In the genomic region with DNA sequence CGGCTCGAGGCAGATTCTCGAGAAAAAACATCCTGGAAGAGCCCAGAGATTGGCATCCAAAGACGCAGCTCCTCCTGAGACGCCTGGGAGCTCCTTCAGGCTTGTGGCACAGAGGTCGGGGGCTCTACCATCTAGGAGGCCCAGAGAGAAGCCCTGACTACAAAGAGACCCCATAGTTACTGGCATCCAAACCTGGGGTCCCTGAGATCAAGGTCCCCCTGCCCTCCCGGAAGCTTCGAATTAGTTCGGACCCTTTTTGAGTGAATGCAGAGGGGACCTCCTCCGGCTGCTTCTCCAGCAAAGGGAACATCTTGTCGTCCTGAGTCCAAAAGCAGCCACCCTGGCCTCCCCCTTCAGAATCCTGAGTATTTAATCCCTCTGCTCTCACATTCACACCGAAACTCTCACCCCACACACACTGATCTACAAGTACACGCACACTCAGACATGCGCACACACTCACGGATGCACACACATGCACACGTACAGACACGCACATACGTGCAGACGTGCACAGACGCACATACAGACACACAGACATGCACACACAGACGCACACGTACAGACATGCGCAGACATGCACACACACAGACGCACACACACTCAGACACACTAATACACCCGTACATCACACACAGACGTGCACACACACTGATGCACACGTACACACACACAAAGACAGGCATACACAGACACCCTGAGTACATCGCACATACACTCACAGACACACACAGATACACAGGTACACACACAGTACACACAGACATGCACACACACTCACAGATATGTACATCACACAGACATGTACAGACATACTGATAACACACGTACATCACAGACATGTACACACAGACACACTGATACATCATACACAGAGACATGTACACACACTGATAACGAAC, we compare ENCODE assay signal across 26 cellular contexts. TPM values are rescaled to one million over a fixed set of nuclear protein-coding genes. Genes with fewer than 3 reads are reported as not detected.
DNase-seq lines count a peak whose midpoint lies in the region; ATAC-seq, FAIRE-seq and TF ChIP-seq lines count a peak whose summit lies in the region.
"Had no signal": no experiment of that assay in that cellular context is flagged by ENCODE, and none has a peak within 500 bp of the region (broad histone marks: within the 10 kb centered on the region; RNA-seq: fewer than 3 reads in every experiment).

No MANE protein-coding gene starts in this region.

- TF ChIP-seq CTCF in HEK293 (tag by site-specific recombination; IDR thresholded peaks at IDR 0.05) (no peak), GM12878 (IDR thresholded peaks at IDR 0.05 in 2 of 3, conservative IDR thresholded peaks at IDR 0.05 in 1 of 3; ENCODE audit: control insufficient read depth in 2 of 3, extremely low read depth in 1 of 3, insufficient read depth in 1 of 3, low read depth in 3 of 3, low read length in 3 of 3) (no peak)

- in situ Hi-C loops in GM12878 (cut with MboI): no loop called here

- no peak overlapping the region for H2AFZ ChIP-seq in GM12878 (ENCODE audit: control insufficient read depth, low read depth, low read length)
- H2AFZ ChIP-seq in mesenchymal stem cell (ENCODE audit: low read depth, low read length): no peak overlapping the region
- H2AFZ ChIP-seq: PC-9 had no signal

- intact Hi-C loops in GM12878 (cut with micrococcal nuclease; ENCODE audit: unreplicated experiment): no loop called here

- no peak overlapping the region for H3K4ac ChIP-seq in mesenchymal stem cell (ENCODE audit: low read depth in 1 of 2, low read length in 2 of 2)

- H3K27me3 ChIP-seq in GM12878 (replicated peaks in 1 of 2; ENCODE audit: control insufficient read depth in 2 of 2, insufficient read depth in 2 of 2, low read length in 1 of 2) (no peaks in the 10 kb centered on the region), mesenchymal stem cell (ENCODE audit: control insufficient read depth in 1 of 2, insufficient read depth in 1 of 2, low read length in 2 of 2) (no peaks in the 10 kb centered on the region), skeletal muscle tissue (ENCODE audit: control insufficient read depth in 3 of 3, insufficient read depth in 3 of 3, low read length in 3 of 3) (no peaks in the 10 kb centered on the region)
- H3K27me3 ChIP-seq: BE2C, MG63 had no signal

- peak overlapping the region; percentile 0 for H4K91ac ChIP-seq in mesenchymal stem cell (ENCODE audit: low read length)

- no peak for TF ChIP-seq RAD21 in GM12878 (IDR thresholded peaks at IDR 0.05; ENCODE audit: insufficient read depth, low read depth, low read length)

- ATAC-seq in GM12878: no peak
- no peak for ATAC-seq in GM21576 (IDR thresholded peaks at IDR 0.05; ENCODE audit: unreplicated experiment)
- ATAC-seq in naive thymus-derived CD8-positive, alpha-beta T cell: no peak

- H3K14ac ChIP-seq in mesenchymal stem cell (ENCODE audit: low read length in 2 of 2): no peak overlapping the region

- no peak overlapping the region for H2BK12ac ChIP-seq in mesenchymal stem cell (ENCODE audit: low read length in 2 of 2)

- WGBS in GM12878 (ENCODE audit: insufficient coverage, insufficient replicate concordance, low lambda C conversion rate, missing lambda C conversion rate): 96% methylated on average over 30 of the region's 30 CpGs
- WGBS in mesenchymal stem cell: 97% methylated on average over 30 of the region's 30 CpGs

- H3K27ac ChIP-seq in HEK293 (ENCODE audit: extremely low read depth, low read depth, low read length): no peak overlapping the region
- no peak overlapping the region for H3K27ac ChIP-seq in GM12878 (ENCODE audit: control insufficient read depth, insufficient read depth)
- H3K27ac ChIP-seq in mesenchymal stem cell (ENCODE audit: low read length, poor library complexity, severe bottlenecking): no peak overlapping the region
- no peak overlapping the region for H3K27ac ChIP-seq in skeletal muscle tissue (ENCODE audit: low read depth, low read length)
- H3K27ac ChIP-seq: PC-9, SK-N-MC had no signal

- no peak overlapping the region for H3K23ac ChIP-seq in mesenchymal stem cell (ENCODE audit: low read length in 2 of 2)

- H3K79me2 ChIP-seq in GM12878 (ENCODE audit: control insufficient read depth, insufficient read depth, low read length): no peaks in the 10 kb centered on the region; the same call in 1 of the 2 replicates

- no peak overlapping the region for H2BK5ac ChIP-seq in mesenchymal stem cell (ENCODE audit: low read depth, low read length, poor library complexity, severe bottlenecking)

- H3K36me3 Mint-ChIP-seq in activated naive CD4-positive, alpha-beta T cell treated with anti-CD3 and anti-CD28 coated beads, Interleukin-2, amount 10 ng/mL, durations not matched to agents 7 days and 5 days: peaks cover 53% of the 10 kb centered on the region
- H3K36me3 Mint-ChIP-seq in naive thymus-derived CD8-positive, alpha-beta T cell: peaks cover 30 to 48% (median 46%) of the 10 kb centered on the region in 3 donors

- H3K36me3 ChIP-seq in HEK293 (ENCODE audit: control insufficient read depth in 2 of 2, insufficient read depth in 1 of 2, low read length in 2 of 2): peaks cover 0 to 59% of the 10 kb centered on the region in 2 experiments; a peak in 2 of 3 replicates
- peaks cover 0 to 2% of the 10 kb centered on the region in 2 experiments; a peak in 1 of 4 replicates for H3K36me3 ChIP-seq in GM12878 (ENCODE audit: control insufficient read depth in 2 of 2, insufficient read depth in 2 of 2, low read length in 1 of 2)
- H3K36me3 ChIP-seq in mesenchymal stem cell (ENCODE audit: control insufficient read depth in 1 of 2, insufficient read depth in 2 of 2, low read depth in 1 of 2, low read length in 2 of 2): peaks cover 62 to 77% of the 10 kb centered on the region in 2 experiments
- H3K36me3 ChIP-seq in skeletal muscle tissue (ENCODE audit: control insufficient read depth in 3 of 3, insufficient read depth in 3 of 3, low read length in 3 of 3): peaks cover 39 to 64% (median 43%) of the 10 kb centered on the region in 3 donors

- H2BK120ac ChIP-seq in mesenchymal stem cell (ENCODE audit: low read depth, low read length): no peak overlapping the region

- BruUV-seq in GM12878 (replicated peaks; lab: Mats Ljungman, UMichigan): no TSS peak

- H3K4me1 ChIP-seq in HEK293 (ENCODE audit: control insufficient read depth, insufficient read depth, low read length) (no peaks in the 10 kb centered on the region), GM12878 (ENCODE audit: control insufficient read depth, insufficient read depth, low read length) (no peaks in the 10 kb centered on the region), mesenchymal stem cell (ENCODE audit: control insufficient read depth, insufficient read depth, low read depth, low read length) (peaks cover 2% of the 10 kb centered on the region), skeletal muscle tissue (ENCODE audit: control insufficient read depth in 3 of 3, insufficient read depth in 3 of 3, low read length in 3 of 3) (peaks cover 7 to 9% (median 8%) of the 10 kb centered on the region in 3 donors)

- H3K4me2 ChIP-seq in GM12878 (ENCODE audit: control insufficient read depth, insufficient read depth) (no peak overlapping the region), mesenchymal stem cell (ENCODE audit: low read length, poor library complexity, severe bottlenecking) (no peak overlapping the region)
- H3K4me2 ChIP-seq: PC-9 had no signal

- no peak overlapping the region for H3K18ac ChIP-seq in mesenchymal stem cell (ENCODE audit: low read depth in 1 of 2, low read length in 2 of 2)

- no peak overlapping the region for H4K8ac ChIP-seq in mesenchymal stem cell (ENCODE audit: low read length)

- H3K27me3 Mint-ChIP-seq in activated naive CD4-positive, alpha-beta T cell treated with anti-CD3 and anti-CD28 coated beads, Interleukin-2, amount 10 ng/mL, durations not matched to agents 7 days and 5 days: no peaks in the 10 kb centered on the region
- H3K27me3 Mint-ChIP-seq in naive thymus-derived CD8-positive, alpha-beta T cell: no peaks in the 10 kb centered on the region
- H3K27me3 Mint-ChIP-seq: CD8-positive, alpha-beta memory T cell had no signal

- H2BK15ac ChIP-seq in mesenchymal stem cell (ENCODE audit: low read depth, poor library complexity, severe bottlenecking): no peak overlapping the region

- H3K4me1 Mint-ChIP-seq in activated naive CD4-positive, alpha-beta T cell treated with anti-CD3 and anti-CD28 coated beads, Interleukin-2, amount 10 ng/mL, durations not matched to agents 7 days and 5 days: peaks cover 10% of the 10 kb centered on the region
- H3K4me1 Mint-ChIP-seq in naive thymus-derived CD8-positive, alpha-beta T cell: peaks cover 16 to 23% (median 20%) of the 10 kb centered on the region in 4 donors

- POLR2A ChIA-PET in HEK293 (lab: Yijun Ruan, JAX) (no interaction called here), GM12878 (lab: Charles Lee) (no interaction called here)
- POLR2A ChIA-PET in naive thymus-derived CD8-positive, alpha-beta T cell (lab: Charles Lee): interaction anchor here (0.6 kb wide), 1 partner anchor 35 kb away, joined by 3 read pairs; no protein-coding TSS in a partner anchor

- no peak for FAIRE-seq in GM12878 (lab: Jason Lieb, UNC)
- FAIRE-seq: GM18507 had no signal

- CTCF ChIA-PET in HEK293 (lab: Yijun Ruan, JAX): interaction anchor here (0.5 to 1.1 kb wide), 2 partner anchors 32 to 154 kb away, joined by 3 read pairs; no protein-coding TSS in a partner anchor
- CTCF ChIA-PET in GM12878 (lab: Yijun Ruan, JAX): no interaction called here
- CTCF ChIA-PET in activated naive CD4-positive, alpha-beta T cell treated with anti-CD3 and anti-CD28 coated beads, Interleukin-2, amount 10 ng/mL, durations not matched to agents 7 days and 5 days (lab: Charles Lee): no interaction called here

- no peaks in the 10 kb centered on the region for H4K20me1 ChIP-seq in GM12878 (ENCODE audit: control insufficient read depth, insufficient read depth)

- H2AK5ac ChIP-seq in mesenchymal stem cell (ENCODE audit: low read length, severe bottlenecking): no peak overlapping the region

- H3K9ac ChIP-seq in GM12878 (ENCODE audit: control insufficient read depth, insufficient read depth, low read length): no peak overlapping the region
- H3K9ac ChIP-seq in mesenchymal stem cell (ENCODE audit: low read length): no peak overlapping the region
- no peak overlapping the region for H3K9ac ChIP-seq in skeletal muscle tissue (ENCODE audit: low read depth in 1 of 3, low read length in 3 of 3)

- TF ChIP-seq EP300 in GM12878 (IDR thresholded peaks at IDR 0.05; ENCODE audit: borderline replicate concordance in 1 of 2, control insufficient read depth in 1 of 2, low read depth in 2 of 2, low read length in 2 of 2): no peak

- no peak for TF ChIP-seq POLR2A in GM12878 (IDR thresholded peaks at IDR 0.05; ENCODE audit: low read depth, low read length)

- H3K9me3 Mint-ChIP-seq in activated naive CD4-positive, alpha-beta T cell treated with anti-CD3 and anti-CD28 coated beads, Interleukin-2, amount 10 ng/mL, durations not matched to agents 7 days and 5 days: peaks cover 52% of the 10 kb centered on the region
- H3K9me3 Mint-ChIP-seq in naive thymus-derived CD8-positive, alpha-beta T cell: peaks cover 0 to 50% (median 17%) of the 10 kb centered on the region in 9 donors

- no peak overlapping the region for H3K27ac Mint-ChIP-seq in activated naive CD4-positive, alpha-beta T cell treated with anti-CD3 and anti-CD28 coated beads, Interleukin-2, amount 10 ng/mL, durations not matched to agents 7 days and 5 days
- H3K27ac Mint-ChIP-seq in naive thymus-derived CD8-positive, alpha-beta T cell: no peak overlapping the region
- H3K27ac Mint-ChIP-seq: CD14-positive monocyte; CD8-positive, alpha-beta memory T cell had no signal

- H3K79me1 ChIP-seq in mesenchymal stem cell (replicated peaks; ENCODE audit: low read length, poor library complexity, severe bottlenecking): peaks cover 51% of the 10 kb centered on the region

- H3K4me3 ChIP-seq in HEK293 (ENCODE audit: low read depth, low read length) (no peak overlapping the region), GM12878 (no peak overlapping the region), mesenchymal stem cell (ENCODE audit: insufficient read depth in 1 of 2, low read depth in 1 of 2, low read length in 2 of 2) (peak overlapping the region in 1 of 2 experiments; percentile 57), skeletal muscle tissue (ENCODE audit: low read length in 3 of 3) (peak overlapping the region in 2 of 3 donors; percentile 27 to 37)
- H3K4me3 ChIP-seq: MG63, PC-9, SK-N-MC had no signal

- SMC1A ChIA-PET in GM12878 (lab: Charles Lee; ENCODE audit: uncharacterized antibody, unreplicated experiment): no interaction called here

- RAD21 ChIA-PET in GM12878 (lab: Charles Lee; ENCODE audit: unreplicated experiment): no interaction called here

- H3K4me3 Mint-ChIP-seq in activated naive CD4-positive, alpha-beta T cell treated with anti-CD3 and anti-CD28 coated beads, Interleukin-2, amount 10 ng/mL, durations not matched to agents 7 days and 5 days: no peak overlapping the region
- H3K4me3 Mint-ChIP-seq in naive thymus-derived CD8-positive, alpha-beta T cell: no peak overlapping the region
- H3K4me3 Mint-ChIP-seq: CD8-positive, alpha-beta memory T cell had no signal

- DNase-seq in GM12878 (ENCODE audit: low read depth, low spot score) (no peak), mesenchymal stem cell (no peak)
- DNase-seq in activated naive CD4-positive, alpha-beta T cell treated with anti-CD3 and anti-CD28 coated beads, Interleukin-2, amount 10 ng/mL, durations not matched to agents 7 days and 5 days: no peak
- DNase-seq in naive thymus-derived CD8-positive, alpha-beta T cell: no peak
- DNase-seq: 8988T; ACHN; BE2C; Calu3; CD8-positive, alpha-beta memory T cell; DMS153; DND-41; H7; IMR-90; KG1; MG63; NCI-H2029; NCI-H446; NCI-H526; PC-9; SHP77 had no signal

- H3K9me3 ChIP-seq in HEK293 (ENCODE audit: control insufficient read depth, insufficient read depth, low read depth, low read length) (no peaks in the 10 kb centered on the region; the same call in 1 of the 2 replicates), GM12878 (replicated peaks; ENCODE audit: control insufficient read depth, insufficient read depth, low read length) (peaks cover 54% of the 10 kb centered on the region), mesenchymal stem cell (ENCODE audit: control insufficient read depth, low read length) (peaks cover 86% of the 10 kb centered on the region), skeletal muscle tissue (ENCODE audit: control insufficient read depth in 3 of 3, low read length in 3 of 3) (peaks cover 48 to 50% (median 49%) of the 10 kb centered on the region in 3 donors)

RNA-seq across cellular contexts. Expression of gene ZNF605, which starts 5.9 kb away (rescaled TPM):
- 61.2 and 76.3 TPM in 2 replicates for total RNA-seq in GM12878 (2013; cell fraction: nucleolus; rRNA removed)
- total RNA-seq in GM12878 (2014; rRNA removed) (2.9 and 3.1 TPM in 2 replicates), GM12878 (2014; rRNA removed; fragmentation: Illumina TruSeq; extraction: Trizol) (3.8 and 5.4 TPM in 2 replicates), GM12878 (2021) (3.6 and 3.8 TPM in 2 replicates), skeletal muscle tissue (6.3 TPM)
- 2.5 TPM for polyA plus RNA-seq in GM12878 (2011; ENCODE audit: low read depth)
- polyA plus RNA-seq in GM12878 (2011; rRNA removed) (4.8 and 10.1 TPM in 2 replicates), GM12878 (2014; fragmentation: Illumina TruSeq; extraction: Trizol) (3.3 and 3.7 TPM in 2 replicates), GM12878 (2014; fragmentation: Nextera tagmentation; extraction: Ambion mirVana) (1 to 10 TPM in 1 of 2 experiments, under 1 TPM in 1; 0.95 to 1.3 TPM), GM12878 (2014; rRNA removed) (2.0 and 2.1 TPM in 2 replicates), GM12878 (2016; fragmentation: Nextera tagmentation; extraction: Ambion mirVana) (1 to 10 TPM; 1.5 to 1.6 TPM)
- polyA plus RNA-seq in GM12878 (2011; cell fraction: cytosol; rRNA removed): 0.93 and 1.2 TPM in 2 replicates
- 9.0 and 12.3 TPM in 2 replicates for polyA plus RNA-seq in GM12878 (2011; cell fraction: nucleus; rRNA removed)
- 2.3 and 3.4 TPM in 2 replicates for polyA plus RNA-seq in GM12878 (2012)
- 2.4 and 3.0 TPM in 2 replicates for polyA minus RNA-seq in GM12878 (2011; rRNA and poly(A)+ RNA removed)
- polyA minus RNA-seq in GM12878 (2011; cell fraction: cytosol; rRNA and poly(A)+ RNA removed): 1.2 and 1.9 TPM in 2 replicates
- 2.8 and 6.3 TPM in 2 replicates for polyA minus RNA-seq in GM12878 (2011; cell fraction: nucleus; rRNA and poly(A)+ RNA removed)
- polyA plus RNA-seq in mesenchymal stem cell (2013, experiment 1 of 2): 5.0 TPM
- 6.1 TPM for polyA plus RNA-seq in mesenchymal stem cell (2013, experiment 2 of 2)
- total RNA-seq in naive thymus-derived CD8-positive, alpha-beta T cell: 10 to 100 TPM; 17.4 to 18.6 TPM
- polyA plus RNA-seq in naive thymus-derived CD8-positive, alpha-beta T cell: under 1 TPM; 0.46 to 0.72 (median 0.65) TPM

RNA-seq across cellular contexts. Expression of gene ZNF26, which starts 36.0 kb away (rescaled TPM):
- 131 and 152 TPM in 2 replicates for total RNA-seq in GM12878 (2013; cell fraction: nucleolus; rRNA removed)
- 7.2 and 17.1 TPM in 2 replicates for total RNA-seq in GM12878 (2014; rRNA removed)
- total RNA-seq in GM12878 (2014; rRNA removed; fragmentation: Illumina TruSeq; extraction: Trizol): 8.6 and 9.1 TPM in 2 replicates
- total RNA-seq in GM12878 (2021): 13.4 and 14.1 TPM in 2 replicates
- 5.1 TPM for polyA plus RNA-seq in GM12878 (2011; ENCODE audit: low read depth)
- 11.0 and 16.5 TPM in 2 replicates for polyA plus RNA-seq in GM12878 (2011; rRNA removed)
- 11.5 and 19.2 TPM in 2 replicates for polyA plus RNA-seq in GM12878 (2011; cell fraction: cytosol; rRNA removed)
- polyA plus RNA-seq in GM12878 (2011; cell fraction: nucleus; rRNA removed): 31.9 and 39.0 TPM in 2 replicates
- 9.8 and 9.9 TPM in 2 replicates for polyA plus RNA-seq in GM12878 (2012)
- 5.7 and 7.4 TPM in 2 replicates for polyA plus RNA-seq in GM12878 (2014; fragmentation: Illumina TruSeq; extraction: Trizol)
- 1 to 10 TPM in 1 of 2 experiments, under 1 TPM in 1; 1.00 to 1.4 TPM for polyA plus RNA-seq in GM12878 (2014; fragmentation: Nextera tagmentation; extraction: Ambion mirVana)
- polyA plus RNA-seq in GM12878 (2014; rRNA removed): 15.4 and 17.1 TPM in 2 replicates
- 10 to 100 TPM in 1 of 2 experiments, 1 to 10 TPM in 1; 9.9 to 11.5 TPM for polyA plus RNA-seq in GM12878 (2016; fragmentation: Nextera tagmentation; extraction: Ambion mirVana)
- 12.9 and 25.5 TPM in 2 replicates for polyA minus RNA-seq in GM12878 (2011; rRNA and poly(A)+ RNA removed)
- polyA minus RNA-seq in GM12878 (2011; cell fraction: cytosol; rRNA and poly(A)+ RNA removed): 9.7 and 16.6 TPM in 2 replicates
- polyA minus RNA-seq in GM12878 (2011; cell fraction: nucleus; rRNA and poly(A)+ RNA removed): 27.2 and 44.2 TPM in 2 replicates
- 3.5 TPM for polyA plus RNA-seq in mesenchymal stem cell (2013, experiment 1 of 2)
- 3.1 TPM for polyA plus RNA-seq in mesenchymal stem cell (2013, experiment 2 of 2)
- total RNA-seq in skeletal muscle tissue: 8.4 TPM
- total RNA-seq in naive thymus-derived CD8-positive, alpha-beta T cell: 10 to 100 TPM; 30.0 to 34.2 TPM
- 10 to 100 TPM; 10.6 to 19.2 (median 15.6) TPM for polyA plus RNA-seq in naive thymus-derived CD8-positive, alpha-beta T cell

Comparison
In these comparisons a context has a peak if more than half of its experiments do, and no peak if none do; other contexts are left out.
1. H3K4me3 ChIP-seq: peak in skeletal muscle tissue (2 of 3); none in HEK293 (single experiment) and GM12878 (single experiment).